13 cellular contexts compared by ENCODE assay signal in genomic region chr7:47228386-47229014, GRCh38.
DNase-seq lines count a peak whose midpoint lies in the region; ATAC-seq and TF ChIP-seq lines count a peak whose summit lies in the region.
"Had no signal": no experiment of that assay in that cellular context is flagged by ENCODE, and none has a peak within 500 bp of the region (broad histone marks: within the 10 kb centered on the region; RNA-seq: fewer than 3 reads in every experiment).

No MANE protein-coding gene starts in this region.

- no peaks in the 10 kb centered on the region for H3K36me3 ChIP-seq in breast epithelium

- no peaks in the 10 kb centered on the region for H3K9me3 Mint-ChIP-seq in chondrocyte (ENCODE audit: low read depth)
- H3K9me3 Mint-ChIP-seq: activated T-helper 1 cell treated with anti-CD3 and anti-CD28 coated beads, Interleukin-12 subunit alpha, Interleukin-12 subunit beta, Interleukin-2, Interleukin-4 antibody, amounts not matched to agents 30 ng/mL and 10 ng/mL and 1 ng/mL, durations not matched to agents 14 hours and 24 hours and 36 hours had no signal

- no peaks in the 10 kb centered on the region for H3K9me3 ChIP-seq in breast epithelium

- no peak for ATAC-seq in HG03439 (IDR thresholded peaks at IDR 0.05; ENCODE audit: unreplicated experiment)
- no peak for ATAC-seq in GM21390 (IDR thresholded peaks at IDR 0.05; ENCODE audit: unreplicated experiment)

- H3K27ac Mint-ChIP-seq in chondrocyte (ENCODE audit: unreplicated experiment) = peak overlapping the region; percentile 37
- H3K27ac Mint-ChIP-seq: activated T-helper 1 cell treated with anti-CD3 and anti-CD28 coated beads, Interleukin-12 subunit alpha, Interleukin-12 subunit beta, Interleukin-2, Interleukin-4 antibody, amounts not matched to agents 30 ng/mL and 10 ng/mL and 1 ng/mL, durations not matched to agents 14 hours and 24 hours and 36 hours; progenitor cell of endocrine pancreas had no signal

- intact Hi-C loops in breast epithelium (cut with DNase I; ENCODE audit: low total_unique reads) = no loop called here

- DNase-seq in T47D (ENCODE audit: low read depth in 1 of 2, low spot score in 1 of 2) (peak; percentile 36 to 90), breast epithelium (ENCODE audit: low spot score in 2 of 2) (no peak), NB4 (ENCODE audit: low read depth) (peak; percentile 69), chondrocyte (ENCODE audit: low spot score) (no peak), NCI-H446 (lab: John Stamatoyannopoulos, UW) (no peak)
- DNase-seq in stimulated activated CD4-positive, alpha-beta T cell treated with anti-CD3 and anti-CD28 coated beads, Interleukin-4, amount 100 ng/mL, for 4 hours = no peak
- DNase-seq: NCI-H1105 treated with DMSO at 0.1 percent for 48 hours, NCI-H345 had no signal

- H3K4me1 ChIP-seq in breast epithelium = no peaks in the 10 kb centered on the region

- no peak overlapping the region for H3K4me3 ChIP-seq in breast epithelium
- no peak overlapping the region for H3K4me3 ChIP-seq in NB4 (ENCODE audit: low read depth, low read length)

- TF ChIP-seq POLR2A in breast epithelium (IDR thresholded peaks at IDR 0.05) = no peak
- no peak for TF ChIP-seq POLR2A in NB4 (IDR thresholded peaks at IDR 0.05; ENCODE audit: extremely low read depth, insufficient read length)

- no peaks in the 10 kb centered on the region for H3K27me3 Mint-ChIP-seq in chondrocyte (ENCODE audit: low read depth)
- H3K27me3 Mint-ChIP-seq: progenitor cell of endocrine pancreas had no signal

- H3K4me1 Mint-ChIP-seq in chondrocyte (ENCODE audit: low read depth) = peaks cover 22% of the 10 kb centered on the region

- H3K27ac ChIP-seq in breast epithelium = no peak overlapping the region
- H3K27ac ChIP-seq: epithelial cell of prostate had no signal

- H3K27me3 ChIP-seq in breast epithelium = peaks cover 0 to 7% of the 10 kb centered on the region in 2 donors

- no peaks in the 10 kb centered on the region for H3K36me3 Mint-ChIP-seq in chondrocyte (ENCODE audit: low read depth)

- H3K4me3 Mint-ChIP-seq in chondrocyte (ENCODE audit: unreplicated experiment) = no peak overlapping the region
- H3K4me3 Mint-ChIP-seq: activated T-helper 1 cell treated with anti-CD3 and anti-CD28 coated beads, Interleukin-12 subunit alpha, Interleukin-12 subunit beta, Interleukin-2, Interleukin-4 antibody, amounts not matched to agents 30 ng/mL and 10 ng/mL and 1 ng/mL, durations not matched to agents 14 hours and 24 hours and 36 hours had no signal

- TF ChIP-seq CTCF in breast epithelium (IDR thresholded peaks at IDR 0.05) (no peak), NB4 (IDR thresholded peaks at IDR 0.05; ENCODE audit: low read depth, low read length) (no peak), chondrocyte (IDR thresholded peaks at IDR 0.05) (no peak)

- in situ Hi-C loops in T47D (cut with HindIII; ENCODE audit: low pct_unique_long_range_greater_than_20kb, low sequenced_read_pairs) = no loop called here

Comparison
In these comparisons a context has a peak if more than half of its experiments do, and no peak if none do; other contexts are left out.
1. DNase-seq: peak in T47D (2 of 2) and NB4 (single experiment); none in breast epithelium (0 of 2), chondrocyte (single experiment), NCI-H446 (0 of 2) and stimulated activated CD4-positive, alpha-beta T cell treated with anti-CD3 and anti-CD28 coated beads, Interleukin-4, amount 100 ng/mL, for 4 hours (0 of 2).